ENCODE assay signal across 25 cellular contexts in genomic region chr15:79820176-79820575, GRCh38.
A peak's percentile ranks its signal among the peaks of the same experiment; 100 is the strongest.
DNase-seq lines count a peak whose midpoint lies in the region; ATAC-seq, FAIRE-seq and TF ChIP-seq lines count a peak whose summit lies in the region.
"Had no signal": no experiment of that assay in that cellular context is flagged by ENCODE, and none has a peak within 500 bp of the region (broad histone marks: within the 10 kb centered on the region; RNA-seq: fewer than 3 reads in every experiment).

No MANE protein-coding gene starts in this region.

- no peak overlapping the region for H3K9ac ChIP-seq in SK-N-SH
- H3K9ac ChIP-seq in H1 (replicated peaks in 1 of 4; ENCODE audit: extremely low read depth in 1 of 4, low read depth in 3 of 4, low read length in 3 of 4): no peak overlapping the region
- H3K9ac ChIP-seq: BLaER1 had no signal

- no peaks in the 10 kb centered on the region for H3K27me3 Mint-ChIP-seq in WTC11 (ENCODE audit: low read depth)
- H3K27me3 Mint-ChIP-seq: CD4-positive, alpha-beta memory T cell; CD4-positive, CD25-positive, alpha-beta regulatory T cell had no signal

- POLR2A ChIA-PET in SK-N-SH (lab: Yijun Ruan, JAX): no interaction called here
- POLR2A ChIA-PET in WTC11 (lab: Charles Lee): no interaction called here
- POLR2A ChIA-PET in H1 (lab: Charles Lee; ENCODE audit: partially characterized antibody): no interaction called here

- peaks cover 19% of the 10 kb centered on the region for H3K36me3 Mint-ChIP-seq in WTC11
- H3K36me3 Mint-ChIP-seq: CD14-positive monocyte had no signal

- TF ChIP-seq EP300 in SK-N-SH (IDR thresholded peaks at IDR 0.05; ENCODE audit: borderline replicate concordance in 1 of 2, low read depth in 1 of 2, low read length in 1 of 2) (no peak), H1 (IDR thresholded peaks at IDR 0.05; ENCODE audit: borderline replicate concordance in 1 of 2, low read depth in 2 of 2, low read length in 2 of 2) (no peak), transverse colon (IDR thresholded peaks at IDR 0.05; ENCODE audit: low read depth) (no peak)

- H3K36me3 ChIP-seq in SK-N-SH (replicated peaks in 1 of 2; ENCODE audit: control insufficient read depth in 1 of 2, insufficient read depth in 2 of 2, low read length in 1 of 2): no peaks in the 10 kb centered on the region
- H3K36me3 ChIP-seq in H1 (ENCODE audit: control insufficient read depth in 2 of 4, insufficient read depth in 4 of 4, low read length in 3 of 4): no peaks in the 10 kb centered on the region
- no peaks in the 10 kb centered on the region for H3K36me3 ChIP-seq in transverse colon
- H3K36me3 ChIP-seq: BE2C, BLaER1 had no signal

- H4K91ac ChIP-seq in H1 (replicated peaks; ENCODE audit: insufficient read length, low read length): no peak overlapping the region

- no peaks in the 10 kb centered on the region for H3K23me2 ChIP-seq in H1 (ENCODE audit: low read depth, low read length)

- H3K56ac ChIP-seq in H1 (replicated peaks; ENCODE audit: insufficient read length, low read depth, low read length): no peak overlapping the region

- no peak overlapping the region for H2BK20ac ChIP-seq in H1 (ENCODE audit: low read length)

- H3K27ac Mint-ChIP-seq in WTC11: no peak overlapping the region
- H3K27ac Mint-ChIP-seq: CD4-positive, alpha-beta memory T cell; CD4-positive, CD25-positive, alpha-beta regulatory T cell had no signal

- H3K14ac ChIP-seq in H1 (ENCODE audit: insufficient read length): no peak overlapping the region

- DNase-seq in SK-N-SH: no peak
- DNase-seq in WTC11 (ENCODE audit: low spot score): no peak
- DNase-seq in H1 (ENCODE audit: low read depth in 1 of 2, low spot score in 2 of 2): no peak
- no peak for DNase-seq in transverse colon
- no peak for DNase-seq in activated gamma-delta T cell treated with Interleukin-2 at 50 U/mL for 16 hours
- DNase-seq: ACHN; BE2C; C1 segment of cervical spinal cord; CD4-positive, alpha-beta memory T cell; CD4-positive, CD25-positive, alpha-beta regulatory T cell; CD8-positive, alpha-beta memory T cell; COR-L47; DMS 273 treated with DMSO at 0.1 percent for 48 hours; DMS153; DMS53; DMS79 treated with DMSO at 0.1 percent for 48 hours had no signal

- peaks cover 0 to 9% of the 10 kb centered on the region in 2 experiments; a peak in 1 of 4 replicates for H3K4me1 ChIP-seq in SK-N-SH (ENCODE audit: control insufficient read depth in 1 of 2, insufficient read depth in 2 of 2, low read depth in 1 of 2, low read length in 1 of 2)
- peaks cover 0 to 4% (median 3%) of the 10 kb centered on the region in 4 experiments; a peak in 3 of 7 replicates for H3K4me1 ChIP-seq in H1 (replicated peaks in 1 of 4; ENCODE audit: control insufficient read depth in 3 of 4, insufficient read depth in 4 of 4, low read length in 3 of 4)
- H3K4me1 ChIP-seq in transverse colon: no peaks in the 10 kb centered on the region
- H3K4me1 ChIP-seq: BE2C, BLaER1 had no signal

- H3K4me3 Mint-ChIP-seq in WTC11: no peak overlapping the region
- H3K4me3 Mint-ChIP-seq: CD14-positive monocyte; CD4-positive, CD25-positive, alpha-beta regulatory T cell; CD8-positive, alpha-beta memory T cell had no signal

- CTCF ChIA-PET in SK-N-SH (lab: Yijun Ruan, JAX): no interaction called here
- CTCF ChIA-PET in WTC11 (lab: Charles Lee): no interaction called here
- CTCF ChIA-PET in H1 (lab: Charles Lee; ENCODE audit: partially characterized antibody): no interaction called here

- no peak overlapping the region for H4K5ac ChIP-seq in H1 (ENCODE audit: insufficient read length, low read depth, low read length)

- H2AFZ ChIP-seq in SK-N-SH (ENCODE audit: low read depth) (no peak overlapping the region), H1 (ENCODE audit: low read length) (no peak overlapping the region)

- H3K4ac ChIP-seq in H1 (replicated peaks; ENCODE audit: insufficient read length, low read depth, low read length): no peak overlapping the region

- H2AK5ac ChIP-seq in H1 (ENCODE audit: low read depth, low read length): no peak overlapping the region

- no peaks in the 10 kb centered on the region; the same call in 1 of the 2 replicates for H3K79me1 ChIP-seq in H1 (ENCODE audit: low read depth, low read length)

- no peak overlapping the region for H4K8ac ChIP-seq in H1 (ENCODE audit: extremely low read depth, insufficient read depth, low read length)

- H2BK12ac ChIP-seq in H1 (ENCODE audit: low read depth, low read length): no peak overlapping the region

- in situ Hi-C loops in transverse colon (cut with MboI; ENCODE audit: low pct_ligation_motif_present in 1 of 4, low pct_unique_long_range_greater_than_20kb in 1 of 4, low sequenced_read_pairs in 3 of 4): no loop called here

- H3K27me3 ChIP-seq in SK-N-SH (ENCODE audit: insufficient read depth) (no peaks in the 10 kb centered on the region), H1 (replicated peaks in 1 of 4; ENCODE audit: control insufficient read depth in 3 of 4, extremely low read depth in 1 of 4, insufficient read depth in 3 of 4, low read length in 3 of 4) (no peaks in the 10 kb centered on the region), transverse colon (no peaks in the 10 kb centered on the region)
- H3K27me3 ChIP-seq: BE2C, BLaER1 had no signal

- H3K4me2 ChIP-seq in SK-N-SH (no peak overlapping the region), H1 (ENCODE audit: insufficient read depth in 1 of 2, low read depth in 2 of 2, low read length in 2 of 2) (no peak overlapping the region)
- H3K4me2 ChIP-seq: BLaER1 had no signal

- H3K4me1 Mint-ChIP-seq in WTC11: peaks cover 8% of the 10 kb centered on the region
- H3K4me1 Mint-ChIP-seq: CD4-positive, alpha-beta memory T cell; CD4-positive, CD25-positive, alpha-beta regulatory T cell; CD8-positive, alpha-beta memory T cell had no signal

- no peak overlapping the region for H3K23ac ChIP-seq in H1 (ENCODE audit: insufficient read length)

- ATAC-seq in SK-N-SH treated with all-trans-retinoic acid at 6 μM for 48 hours: no peak
- no peak for ATAC-seq in WTC11
- no peak for ATAC-seq in GM19351 (IDR thresholded peaks at IDR 0.05; ENCODE audit: unreplicated experiment)
- ATAC-seq: GM12878 had no signal

- H3K27ac ChIP-seq in SK-N-SH (ENCODE audit: low read depth in 2 of 2, low read length in 1 of 2) (no peak overlapping the region), H1 (ENCODE audit: low read depth, low read length) (no peak overlapping the region), transverse colon (no peak overlapping the region)
- H3K27ac ChIP-seq: 22Rv1, BLaER1 had no signal

- TF ChIP-seq RAD21 in SK-N-SH (IDR thresholded peaks at IDR 0.05; ENCODE audit: low read length) (no peak), H1 (IDR thresholded peaks at IDR 0.05 in 1 of 2, conservative IDR thresholded peaks at IDR 0.05 in 1 of 2; ENCODE audit: low read depth in 2 of 2, low read length in 2 of 2) (no peak)

- no peak for TF ChIP-seq CTCF in SK-N-SH (IDR thresholded peaks at IDR 0.05)
- no peak for TF ChIP-seq CTCF in WTC11 (IDR thresholded peaks at IDR 0.05)
- no peak for TF ChIP-seq CTCF in H1 (IDR thresholded peaks at IDR 0.05; ENCODE audit: control extremely low read depth in 1 of 3, insufficient read depth in 1 of 3, low read depth in 1 of 3, low read length in 3 of 3)
- no peak for TF ChIP-seq CTCF in transverse colon (IDR thresholded peaks at IDR 0.05)

- TF ChIP-seq POLR2A in H1 (IDR thresholded peaks at IDR 0.05; ENCODE audit: control extremely low read depth in 1 of 2, low read depth in 2 of 2, low read length in 2 of 2) (no peak), transverse colon (IDR thresholded peaks at IDR 0.05) (no peak)

- H3K18ac ChIP-seq in H1 (ENCODE audit: extremely low read depth, low read length): no peak overlapping the region

- H3K4me3 ChIP-seq in SK-N-SH (ENCODE audit: low read depth in 2 of 2, low read length in 1 of 2): no peak overlapping the region
- no peak overlapping the region for H3K4me3 ChIP-seq in H1 (ENCODE audit: extremely low read depth in 1 of 4, insufficient read depth in 2 of 4, low read depth in 3 of 4, low read length in 4 of 4)
- H3K4me3 ChIP-seq in transverse colon: no peak overlapping the region
- H3K4me3 ChIP-seq: BLaER1, GM12878 had no signal

- no peaks in the 10 kb centered on the region for H3K9me3 ChIP-seq in SK-N-SH
- H3K9me3 ChIP-seq in H1 (ENCODE audit: insufficient read depth in 2 of 2, low read depth in 1 of 2, low read length in 1 of 2): peaks cover 2 to 12% of the 10 kb centered on the region in 2 experiments; a peak in 2 of 4 replicates
- H3K9me3 ChIP-seq in transverse colon: no peaks in the 10 kb centered on the region
- H3K9me3 ChIP-seq: BE2C had no signal

- no peak overlapping the region for H2BK120ac ChIP-seq in H1 (replicated peaks; ENCODE audit: low read depth, low read length)

- no peak overlapping the region for H2BK5ac ChIP-seq in H1 (ENCODE audit: low read depth, low read length)

- H3K79me2 ChIP-seq in SK-N-SH (ENCODE audit: insufficient read depth) (no peaks in the 10 kb centered on the region), H1 (ENCODE audit: control insufficient read depth in 1 of 2, insufficient read depth in 2 of 2, low read length in 2 of 2) (no peaks in the 10 kb centered on the region)

- H4K20me1 ChIP-seq in SK-N-SH (ENCODE audit: insufficient read depth): no peaks in the 10 kb centered on the region
- H4K20me1 ChIP-seq in H1 (replicated peaks in 1 of 2; ENCODE audit: control insufficient read depth in 1 of 2, insufficient read depth in 2 of 2, low read length in 2 of 2): no peaks in the 10 kb centered on the region
- H4K20me1 ChIP-seq: BLaER1 had no signal

- no peak for FAIRE-seq in H1 (lab: Jason Lieb, UNC)
- FAIRE-seq: G401.6, GM12878, GM12892, GM18507 had no signal

- H3F3A ChIP-seq in SK-N-SH (replicated peaks; ENCODE audit: insufficient read depth): no peaks in the 10 kb centered on the region

- H2BK15ac ChIP-seq in H1 (ENCODE audit: low read length): no peak overlapping the region

- H3K9me3 Mint-ChIP-seq in WTC11: peaks cover 25% of the 10 kb centered on the region

- intact Hi-C loops in transverse colon (cut with DNase I; ENCODE audit: low total_unique reads): no loop called here

- H3K9me2 ChIP-seq in SK-N-SH: no peaks in the 10 kb centered on the region

TF ChIP-seq in SK-N-SH treated with all-trans-retinoic acid at 6 μM for 48 hours, 23 proteins besides CTCF, POLR2A, EP300 and RAD21:
- TF ChIP-seq ZNF8 (CRISPR knock-in tag; IDR thresholded peaks at IDR 0.05) (peak; percentile 98), TOX (CRISPR knock-in tag; IDR thresholded peaks at IDR 0.05; ENCODE audit: borderline replicate concordance) (no peak)

TF ChIP-seq in SK-N-SH, 30 proteins besides CTCF, POLR2A, EP300 and RAD21 (continues in another document):
- TF ChIP-seq SIN3A (IDR thresholded peaks at IDR 0.05; ENCODE audit: borderline replicate concordance, low read depth, low read length): no peak

TF ChIP-seq in WTC11, 78 proteins besides CTCF, POLR2A, EP300 and RAD21:
- TF ChIP-seq CREB1 (CRISPR knock-in tag; IDR thresholded peaks at IDR 0.05) (no peak), GTF2I (CRISPR knock-in tag; conservative IDR thresholded peaks at IDR 0.05) (peak; percentile 69; the same call in 1 of the 2 replicates)
TF ChIP-seq in WTC11: peak in this region for 1.

TF ChIP-seq in H1, 55 proteins besides CTCF, POLR2A, EP300 and RAD21:
- peak; percentile 87 for TF ChIP-seq KDM1A (IDR thresholded peaks at IDR 0.05; ENCODE audit: borderline replicate concordance, low read length)
- no peak for TF ChIP-seq TCF12 (IDR thresholded peaks at IDR 0.05; ENCODE audit: low read depth, low read length)
